ENCODE assay signal across 10 cellular contexts in genomic region chr11:121476379-121477032, GRCh38. TPM values are rescaled to one million over a fixed set of nuclear protein-coding genes. Genes with fewer than 3 reads are reported as not detected.
A peak's percentile ranks its signal among the peaks of the same experiment; 100 is the strongest.
DNase-seq lines count a peak whose midpoint lies in the region; TF ChIP-seq lines count a peak whose summit lies in the region.
"Had no signal": no experiment of that assay in that cellular context is flagged by ENCODE, and none has a peak within 500 bp of the region (broad histone marks: within the 10 kb centered on the region; RNA-seq: fewer than 3 reads in every experiment).

No MANE protein-coding gene starts in this region.

- H3K27ac Mint-ChIP-seq in progenitor cell of endocrine pancreas, result peak overlapping the region; percentile 64

- H3K4me1 ChIP-seq in HEK293 (ENCODE audit: control insufficient read depth, insufficient read depth, low read length) (no peaks in the 10 kb centered on the region), right atrium auricular region (no peaks in the 10 kb centered on the region)

- H3K9me3 Mint-ChIP-seq in progenitor cell of endocrine pancreas (ENCODE audit: low read depth), result no peaks in the 10 kb centered on the region

- H3K36me3 Mint-ChIP-seq in progenitor cell of endocrine pancreas (ENCODE audit: insufficient read depth), result peaks cover 2% of the 10 kb centered on the region

- in situ Hi-C loops in G401 (cut with HindIII; ENCODE audit: low sequenced_read_pairs), result no loop called here

- peak; percentile 63 for DNase-seq in NCI-H2196 treated with DMSO at 0.1 percent for 48 hours (lab: John Stamatoyannopoulos, UW; ENCODE audit: unreplicated experiment)
- no peak for DNase-seq in dorsolateral prefrontal cortex
- DNase-seq in progenitor cell of endocrine pancreas (ENCODE audit: low spot score, unreplicated experiment), result no peak
- DNase-seq in G401 (ENCODE audit: low spot score), result no peak
- no peak for DNase-seq in HCEC 1CT
- no peak for DNase-seq in right atrium auricular region (ENCODE audit: low spot score)
- DNase-seq in GM10266 (ENCODE audit: extremely low spot score), result no peak
- DNase-seq: GM23248 had no signal

- H3K27me3 Mint-ChIP-seq in progenitor cell of endocrine pancreas, result no peaks in the 10 kb centered on the region

- no peaks in the 10 kb centered on the region for H3K9me3 ChIP-seq in HEK293 (ENCODE audit: control insufficient read depth, insufficient read depth, low read depth, low read length)
- no peaks in the 10 kb centered on the region for H3K9me3 ChIP-seq in right atrium auricular region
- H3K9me3 ChIP-seq: tibial nerve had no signal

- H3K27ac ChIP-seq in HEK293 (ENCODE audit: extremely low read depth, low read depth, low read length) (no peak overlapping the region), dorsolateral prefrontal cortex (peak overlapping the region in 33 of 59 donors; percentile 7 to 93 (median 49)), right atrium auricular region (no peak overlapping the region)
- H3K27ac ChIP-seq: GM23248, tibial nerve had no signal

- CTCF ChIA-PET in HEK293 (lab: Yijun Ruan, JAX), result interaction anchor here (0.6 kb wide), 1 partner anchor 116 kb away, joined by 4 read pairs; no protein-coding TSS in a partner anchor

- intact Hi-C loops in dorsolateral prefrontal cortex (cut with DNase I), result no loop called here

- H3K4me3 ChIP-seq in HEK293 (ENCODE audit: low read depth, low read length) (no peak overlapping the region), dorsolateral prefrontal cortex (no peak overlapping the region), right atrium auricular region (no peak overlapping the region)
- H3K4me3 ChIP-seq: GM23248, tibial nerve had no signal

- TF ChIP-seq CTCF in HEK293 (tag by site-specific recombination; IDR thresholded peaks at IDR 0.05), result no peak
- no peak for TF ChIP-seq CTCF in dorsolateral prefrontal cortex (IDR thresholded peaks at IDR 0.05 in 54 of 56, conservative IDR thresholded peaks at IDR 0.05 in 2 of 56; ENCODE audit: low read depth in 1 of 56, partially characterized antibody in 56 of 56)
- TF ChIP-seq CTCF in progenitor cell of endocrine pancreas (IDR thresholded peaks at IDR 0.05; ENCODE audit: unreplicated experiment), result no peak
- TF ChIP-seq CTCF in right atrium auricular region (IDR thresholded peaks at IDR 0.05), result no peak
- no peak for TF ChIP-seq CTCF in GM10266 (IDR thresholded peaks at IDR 0.05; ENCODE audit: control insufficient read depth, insufficient read depth, low read depth, missing control alignments)

- POLR2A ChIA-PET in HEK293 (lab: Yijun Ruan, JAX), result no interaction called here

- H3K4me1 Mint-ChIP-seq in progenitor cell of endocrine pancreas (ENCODE audit: low read depth), result peaks cover 41% of the 10 kb centered on the region

- H3K36me3 ChIP-seq in HEK293 (ENCODE audit: control insufficient read depth in 2 of 2, insufficient read depth in 1 of 2, low read length in 2 of 2) (peaks cover 0 to 4% of the 10 kb centered on the region in 2 experiments; a peak in 1 of 3 replicates), right atrium auricular region (no peaks in the 10 kb centered on the region)
- H3K36me3 ChIP-seq: tibial nerve had no signal

- no peaks in the 10 kb centered on the region for H3K27me3 ChIP-seq in dorsolateral prefrontal cortex
- no peaks in the 10 kb centered on the region for H3K27me3 ChIP-seq in right atrium auricular region
- H3K27me3 ChIP-seq: tibial nerve had no signal

- no peak overlapping the region for H3K4me3 Mint-ChIP-seq in progenitor cell of endocrine pancreas (ENCODE audit: low read depth)

TF ChIP-seq in HEK293, 187 proteins besides CTCF, POLR2A, EP300 and RAD21:
- TF ChIP-seq ZNF558 (tag by site-specific recombination; IDR thresholded peaks at IDR 0.05) (no peak), MEIS1 (CRISPR knock-in tag; IDR thresholded peaks at IDR 0.05; ENCODE audit: borderline replicate concordance) (no peak), KLF17 (tag by site-specific recombination; IDR thresholded peaks at IDR 0.05) (0 out of 2 replicates have a peak, but pooled peaks have one; percentile 32), WT1 (tag by site-specific recombination; IDR thresholded peaks at IDR 0.05) (peak; percentile 74), ZFP37 (tag by site-specific recombination; IDR thresholded peaks at IDR 0.05) (no peak), ZNF501 (tag by site-specific recombination; IDR thresholded peaks at IDR 0.05) (no peak), ZNF398 (tag by site-specific recombination; IDR thresholded peaks at IDR 0.05) (0 out of 2 replicates have a peak, but pooled peaks have one; percentile 13)

RNA-seq across cellular contexts. Expression of gene SORL1, which starts 24.4 kb away (rescaled TPM):
- total RNA-seq in dorsolateral prefrontal cortex (100 to 1,000 TPM; 181 to 321 (median 250) TPM), progenitor cell of endocrine pancreas (30.9 and 31.8 TPM in 2 replicates), right atrium auricular region (1 to 10 TPM; 6.4 to 7.5 TPM)
- 0.14 TPM in 1 of 2 replicates, not detected in the other for total RNA-seq in G401 (2014; rRNA removed; shearing (Covaris generic))

Comparison
In these comparisons a context has a peak if more than half of its experiments do, and no peak if none do; other contexts are left out.
1. H3K27ac ChIP-seq: peak in dorsolateral prefrontal cortex (33 of 59); none in HEK293 (single experiment) and right atrium auricular region (0 of 2).